8 cellular contexts compared by ENCODE assay signal in genomic region chr10:114548662-114549061, GRCh38.
DNase-seq lines count a peak whose midpoint lies in the region; ATAC-seq, FAIRE-seq and TF ChIP-seq lines count a peak whose summit lies in the region.

No MANE protein-coding gene starts in this region.

- H3K4me1 ChIP-seq in A549 (no peaks in the 10 kb centered on the region), adipocyte (ENCODE audit: control insufficient read depth, insufficient read depth, low read length) (peaks cover 20% of the 10 kb centered on the region), vagina (peaks cover 17% of the 10 kb centered on the region)

- DNase-seq in A549 (ENCODE audit: low read depth in 1 of 2, low spot score in 1 of 2) (peak; percentile 44 to 67), GM13977 (ENCODE audit: low spot score) (no peak), adipocyte (ENCODE audit: low read depth) (peak; percentile 57), iris pigment epithelial cell (ENCODE audit: low read depth) (peak; percentile 40), vagina (ENCODE audit: extremely low spot score in 2 of 2) (no peak), GF-D8 (lab: John Stamatoyannopoulos, UW) (no peak)
- DNase-seq in activated CD8-positive, alpha-beta memory T cell treated with anti-CD3 and anti-CD28 coated beads for 24 hours, result no peak

- TF ChIP-seq RAD21 in A549 (conservative IDR thresholded peaks at IDR 0.05 in 1 of 2, IDR thresholded peaks at IDR 0.05 in 1 of 2), result peak; percentile 87 to 91

- no peak for TF ChIP-seq EP300 in A549 (IDR thresholded peaks at IDR 0.05)

- H3K36me3 ChIP-seq in adipocyte (ENCODE audit: control insufficient read depth, insufficient read depth, low read length, severe bottlenecking) (peaks cover 8% of the 10 kb centered on the region), vagina (no peaks in the 10 kb centered on the region)

- 60% methylated on average over 5 of the region's 5 CpGs for WGBS in A549 (ENCODE audit: missing lambda C conversion rate)

- in situ Hi-C loops in GM13977 (cut with MboI; ENCODE audit: low pct_unique_long_range_greater_than_20kb, low sequenced_read_pairs, unreplicated experiment), result loop anchor here (5.0 kb wide), 1 partner anchor 76 kb away; no protein-coding TSS in a partner anchor

- peak; percentile 72 for TF ChIP-seq CTCF in A549 (IDR thresholded peaks at IDR 0.05)
- peak; percentile 56 for TF ChIP-seq CTCF in GM13977 (IDR thresholded peaks at IDR 0.05; ENCODE audit: extremely low read depth, insufficient read depth, missing control alignments)
- peak in 2 of 3 experiments; percentile 32 to 44 for TF ChIP-seq CTCF in vagina (IDR thresholded peaks at IDR 0.05)

- FAIRE-seq in A549 (lab: Jason Lieb, UNC), result no peak

- TF ChIP-seq POLR2A in A549 (IDR thresholded peaks at IDR 0.05; ENCODE audit: low read length) (no peak), vagina (IDR thresholded peaks at IDR 0.05) (no peak)

- H3K9me3 ChIP-seq in A549 (no peaks in the 10 kb centered on the region), adipocyte (ENCODE audit: control insufficient read depth, low read length) (no peaks in the 10 kb centered on the region), vagina (no peaks in the 10 kb centered on the region)

- H3K4me3 ChIP-seq in A549, result no peak overlapping the region
- H3K4me3 ChIP-seq in adipocyte (ENCODE audit: low read length), result no peak overlapping the region
- no peak overlapping the region for H3K4me3 ChIP-seq in vagina

- H3K4me2 ChIP-seq in A549, result no peak overlapping the region

- ATAC-seq in A549 (peak; percentile 60 to 86; a peak in 5 of 6 replicates), GM18511 (IDR thresholded peaks at IDR 0.05; ENCODE audit: unreplicated experiment) (no peak)

- no peak overlapping the region for H3K9ac ChIP-seq in adipocyte (ENCODE audit: low read length)

- CTCF ChIA-PET in A549 (lab: Yijun Ruan, JAX), result interaction anchor here (0.8 to 11.3 kb wide), 29 partner anchors 9 to 248 kb away, joined by 3 to 122 read pairs (median 5); no protein-coding TSS in a partner anchor

- H3K27ac ChIP-seq in A549, result no peak overlapping the region
- no peak overlapping the region for H3K27ac ChIP-seq in vagina

- POLR2A ChIA-PET in A549 (lab: Yijun Ruan, JAX), result no interaction called here

- H3K27me3 ChIP-seq in adipocyte (replicated peaks; ENCODE audit: control insufficient read depth, insufficient read depth, low read length) (no peaks in the 10 kb centered on the region), vagina (no peaks in the 10 kb centered on the region)

- intact Hi-C loops in vagina (cut with DNase I), result loop anchor here (2.0 kb wide), 1 partner anchor 78 kb away; no protein-coding TSS in a partner anchor

TF ChIP-seq in A549, 52 proteins besides CTCF, POLR2A, EP300 and RAD21:
- TF ChIP-seq SMC3 (IDR thresholded peaks at IDR 0.05) (peak; percentile 86), HEYL (CRISPR knock-in tag; IDR thresholded peaks at IDR 0.05) (no peak), HMGXB4 (CRISPR knock-in tag; IDR thresholded peaks at IDR 0.05; ENCODE audit: borderline replicate concordance) (no peak)

Comparison
In these comparisons a context has a peak if more than half of its experiments do, and no peak if none do; other contexts are left out.
1. DNase-seq: peak in A549 (2 of 2), adipocyte (single experiment) and iris pigment epithelial cell (single experiment); none in GM13977 (single experiment), vagina (0 of 2), activated CD8-positive, alpha-beta memory T cell treated with anti-CD3 and anti-CD28 coated beads for 24 hours (single experiment) and GF-D8 (single experiment).
2. Peak in every context shown above with its lines, with median percentiles within 50 percentile points of each other: CTCF ChIP-seq.